Comparison of ENCODE assay signal across 8 cellular contexts in genomic region chr4:155376387-155377268, GRCh38. TPM values are rescaled to one million over a fixed set of nuclear protein-coding genes. Genes with fewer than 3 reads are reported as not detected.
DNase-seq lines count a peak whose midpoint lies in the region; ATAC-seq and TF ChIP-seq lines count a peak whose summit lies in the region.

MAP9 (minus strand) TSS chr4:155376965; CDS start chr4:155375850, 1,115 bp downstream.

- peak within 1 kb of the TSS; percentile 44 to 52 (median 47) for H3K4me3 ChIP-seq in right lobe of liver

- TF ChIP-seq POLR2A in right lobe of liver (IDR thresholded peaks at IDR 0.05), result no peak

- no peaks in the 10 kb centered on the region for H3K36me3 ChIP-seq in right lobe of liver

- no peak within 1 kb of the TSS for H3K27ac ChIP-seq in right lobe of liver

- H3K9me3 ChIP-seq in right lobe of liver, result no peaks in the 10 kb centered on the region

- intact Hi-C loops in right lobe of liver (cut with DNase I), result no loop called here

- peaks cover 6 to 9% of the 10 kb centered on the region in 2 donors for H3K27me3 ChIP-seq in right lobe of liver

- 20% methylated on average over 18 of the region's 66 CpGs for WGBS in right lobe of liver (ENCODE audit: insufficient coverage, low coverage, low lambda C conversion rate, missing lambda C conversion rate)

- peak; percentile 98 for ATAC-seq in GM18858 (IDR thresholded peaks at IDR 0.05; ENCODE audit: unreplicated experiment)
- ATAC-seq in HG03039 (IDR thresholded peaks at IDR 0.05; ENCODE audit: unreplicated experiment), result peak; percentile 99
- peak; percentile 88 to 93 (median 90) for ATAC-seq in right lobe of liver

- no peak for TF ChIP-seq CTCF in right lobe of liver (IDR thresholded peaks at IDR 0.05)

- DNase-seq in NCI-H2171 treated with DMSO at 0.1 percent for 48 hours (lab: John Stamatoyannopoulos, UW) (peak; percentile 92), dermis blood vessel endothelial cell (peak; percentile 21), right lobe of liver (peak; percentile 64 to 81 (median 74)), NCI-H226 (no peak)
- DNase-seq in activated CD4-positive, alpha-beta T cell treated with anti-CD3 and anti-CD28 coated beads, Interleukin-2, amount 50 U/mL, for 4 hours, result peak; percentile 79 to 83
- DNase-seq in stimulated activated CD4-positive, alpha-beta T cell treated with anti-CD3 and anti-CD28 coated beads, Interleukin-4, amount 100 ng/mL, for 4 hours, result peak; percentile 77 to 90

- H3K4me1 ChIP-seq in right lobe of liver, result peaks cover 0 to 14% (median 0%) of the 10 kb centered on the region in 4 donors

RNA-seq across cellular contexts. Expression of gene MAP9, which starts in this region (rescaled TPM):
- 0.17 and 0.19 TPM in 2 replicates for total RNA-seq in dermis blood vessel endothelial cell
- 1 to 10 TPM in 1 of 6 experiments, under 1 TPM in 5; 0.15 to 1.1 (median 0.49) TPM for total RNA-seq in right lobe of liver

Comparison
In these comparisons a context has a peak if more than half of its experiments do, and no peak if none do; other contexts are left out.
1. Peak in DNase-seq in dermis blood vessel endothelial cell; RNA of the gene not detected or under 1 TPM.